In genomic region chr1:26105226-26105548, GRCh38 we compare ENCODE assay signal across 17 cellular contexts. TPM values are rescaled to one million over a fixed set of nuclear protein-coding genes. Genes with fewer than 3 reads are reported as not detected.
"Had no signal": no experiment of that assay in that cellular context is flagged by ENCODE, and none has a peak within 500 bp of the region (broad histone marks: within the 10 kb centered on the region; RNA-seq: fewer than 3 reads in every experiment).

No MANE protein-coding gene starts in this region.

RNA-seq across cellular contexts. Expression of gene TRIM63, which starts 37.8 kb away (rescaled TPM):
- total RNA-seq: activated naive CD8-positive, alpha-beta T cell treated with anti-CD3 and anti-CD28 coated beads, Interleukin-2, amount 10 ng/mL, durations not matched to agents 7 days and 5 days; ascending aorta; cerebellum; endothelial cell of umbilical vein; fibroblast of lung; fibroblast of villous mesenchyme; liver; naive thymus-derived CD4-positive, alpha-beta T cell; osteocyte; renal cortical epithelial cell; WTC11 had no signal
- polyA plus RNA-seq: endothelial cell of umbilical vein; fibroblast of lung; naive thymus-derived CD4-positive, alpha-beta T cell had no signal

RNA-seq across cellular contexts. Expression of gene FAM110D, which starts 53.7 kb away (rescaled TPM):
- total RNA-seq: activated CD8-positive, alpha-beta T cell treated with anti-CD3 and anti-CD28 coated beads, Interleukin-2, amount 10 ng/mL, durations not matched to agents 7 days and 5 days; activated naive CD8-positive, alpha-beta T cell treated with anti-CD3 and anti-CD28 coated beads, Interleukin-2, amount 10 ng/mL, durations not matched to agents 7 days and 5 days; fibroblast of lung; naive thymus-derived CD4-positive, alpha-beta T cell; osteocyte; renal cortical epithelial cell had no signal
- polyA plus RNA-seq: fibroblast of lung; immature natural killer cell; naive thymus-derived CD4-positive, alpha-beta T cell had no signal

RNA-seq across cellular contexts. Expression of gene SLC30A2, which starts 59.3 kb away (rescaled TPM):
- total RNA-seq: activated CD8-positive, alpha-beta T cell treated with anti-CD3 and anti-CD28 coated beads, Interleukin-2, amount 10 ng/mL, durations not matched to agents 7 days and 5 days; activated naive CD4-positive, alpha-beta T cell treated with anti-CD3 and anti-CD28 coated beads for 36 hours; activated naive CD8-positive, alpha-beta T cell treated with anti-CD3 and anti-CD28 coated beads, Interleukin-2, amount 10 ng/mL, durations not matched to agents 7 days and 5 days; ascending aorta; cerebellum; endothelial cell of umbilical vein; fibroblast of lung; fibroblast of villous mesenchyme; gastroesophageal sphincter; naive thymus-derived CD4-positive, alpha-beta T cell; osteocyte; posterior vena cava; sciatic nerve had no signal
- polyA plus RNA-seq: endothelial cell of umbilical vein; fibroblast of lung; immature natural killer cell; naive thymus-derived CD4-positive, alpha-beta T cell had no signal
